In the genomic region with DNA sequence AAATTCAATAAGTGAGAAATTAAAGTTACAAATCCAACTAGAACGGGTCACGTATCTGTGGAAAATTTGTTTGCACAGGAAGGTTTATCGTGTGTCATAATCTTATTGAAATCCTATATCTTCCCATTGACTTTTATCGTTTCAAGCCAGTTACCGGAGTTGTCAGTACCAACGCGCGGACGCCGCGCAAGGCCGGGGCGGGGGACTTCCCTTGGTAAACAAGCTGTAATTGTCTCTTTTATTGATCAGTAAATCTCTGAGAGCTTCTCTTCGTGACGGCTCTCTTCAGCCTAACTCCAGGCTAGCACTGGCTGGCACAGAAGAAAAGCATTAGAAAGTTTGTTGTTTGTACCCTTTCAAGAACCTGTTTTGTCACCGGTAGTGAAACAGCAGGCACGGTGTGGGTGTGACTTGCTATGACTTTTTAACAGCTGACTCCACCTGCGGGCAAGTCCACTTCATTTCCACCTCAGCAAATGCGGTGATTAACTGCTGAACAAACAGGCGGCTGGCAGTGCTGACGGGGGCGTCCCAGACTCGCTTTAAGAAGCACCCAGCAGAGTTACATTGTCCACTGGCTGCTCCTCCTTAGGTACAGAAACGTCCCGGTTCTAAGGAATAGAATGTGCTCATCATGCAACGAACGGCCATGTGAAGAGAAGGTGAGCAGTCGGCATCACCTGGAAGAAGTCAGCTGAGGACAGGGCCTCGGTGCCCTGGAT, we compare ENCODE assay signal across 18 cellular contexts.
A peak's percentile ranks its signal among the peaks of the same experiment; 100 is the strongest.
DNase-seq lines count a peak whose midpoint lies in the region; ATAC-seq and TF ChIP-seq lines count a peak whose summit lies in the region.
"Had no signal": no experiment of that assay in that cellular context is flagged by ENCODE, and none has a peak within 500 bp of the region (broad histone marks: within the 10 kb centered on the region; RNA-seq: fewer than 3 reads in every experiment).

No MANE protein-coding gene starts in this region.

- POLR2A ChIA-PET in CD8-positive, alpha-beta T cell (lab: Charles Lee), result no interaction called here

- peaks cover 20% of the 10 kb centered on the region for H3K36me3 Mint-ChIP-seq in CD8-positive, alpha-beta T cell
- H3K36me3 Mint-ChIP-seq in H9 (ENCODE audit: insufficient read depth in 1 of 3, low read depth in 3 of 3) (peaks cover 7 to 12% (median 9%) of the 10 kb centered on the region in 3 experiments; a peak in 4 of 7 replicates), neural progenitor cell (no peaks in the 10 kb centered on the region)

- no peaks in the 10 kb centered on the region for H3K79me1 ChIP-seq in H9 (ENCODE audit: insufficient read depth, low read depth, low read length, poor library complexity, severe bottlenecking)

- TF ChIP-seq CTCF in CD8-positive, alpha-beta T cell (IDR thresholded peaks at IDR 0.05), result no peak
- TF ChIP-seq CTCF in H9 (conservative IDR thresholded peaks at IDR 0.05) (no peak), coronary artery (IDR thresholded peaks at IDR 0.05) (no peak), neural progenitor cell (IDR thresholded peaks at IDR 0.05) (no peak)

- H2BK120ac ChIP-seq in H9 (ENCODE audit: low read depth, low read length, poor library complexity, severe bottlenecking), result no peak overlapping the region

- no peak overlapping the region for H2BK15ac ChIP-seq in H9 (ENCODE audit: low read depth, low read length)

- no peaks in the 10 kb centered on the region for H3K27me3 Mint-ChIP-seq in CD8-positive, alpha-beta T cell (ENCODE audit: low read depth)
- H3K27me3 Mint-ChIP-seq in H9 (ENCODE audit: low read depth) (no peaks in the 10 kb centered on the region; the same call in 1 of the 2 replicates), neural progenitor cell (ENCODE audit: insufficient read depth, low read depth) (peaks cover 7% of the 10 kb centered on the region)
- H3K27me3 Mint-ChIP-seq: effector memory CD8-positive, alpha-beta T cell; stimulated activated memory B cell treated with anti-CD40 and anti-IgM and Interleukin-4, amounts not matched to agents 10 μg/mL and 1 μg/mL and 100 μg/mL, for 72 hours had no signal

- H4K20me1 ChIP-seq in H9 (ENCODE audit: control insufficient read depth, insufficient read depth, insufficient read length), result no peaks in the 10 kb centered on the region
- peaks cover 16% of the 10 kb centered on the region for H4K20me1 ChIP-seq in neural progenitor cell (ENCODE audit: low read depth)

- no peak overlapping the region for H3K4ac ChIP-seq in H9 (ENCODE audit: low read depth, low read length)

- H3K27me3 ChIP-seq in CD8-positive, alpha-beta T cell (ENCODE audit: insufficient read depth, low read length), result no peaks in the 10 kb centered on the region
- no peaks in the 10 kb centered on the region for H3K27me3 ChIP-seq in H9 (ENCODE audit: insufficient read depth, low read length)
- no peaks in the 10 kb centered on the region for H3K27me3 ChIP-seq in neural progenitor cell
- H3K27me3 ChIP-seq: breast epithelium had no signal

- no peak overlapping the region for H3K56ac ChIP-seq in H9 (ENCODE audit: insufficient read length, low read depth, low read length)

- CTCF ChIA-PET in CD8-positive, alpha-beta T cell (lab: Charles Lee), result no interaction called here

- H3T11ph ChIP-seq in H9 (ENCODE audit: low read length), result no peak overlapping the region

- no peaks in the 10 kb centered on the region for H3K36me3 ChIP-seq in CD8-positive, alpha-beta T cell (ENCODE audit: insufficient read depth, low read length)
- no peaks in the 10 kb centered on the region for H3K36me3 ChIP-seq in neural progenitor cell
- H3K36me3 ChIP-seq: breast epithelium had no signal

- H3K9ac ChIP-seq in H9 (ENCODE audit: extremely low read depth, insufficient read length, low read length) (no peak overlapping the region), neural progenitor cell (no peak overlapping the region)

- no peak overlapping the region for H4K8ac ChIP-seq in H9 (replicated peaks; ENCODE audit: insufficient read length, low read depth, low read length)

- H3K4me3 ChIP-seq in CD8-positive, alpha-beta T cell (ENCODE audit: low read depth, low read length), result no peak overlapping the region
- H3K4me3 ChIP-seq in coronary artery, result no peak overlapping the region
- H3K4me3 ChIP-seq in neural progenitor cell, result no peak overlapping the region
- H3K4me3 ChIP-seq: breast epithelium had no signal

- intact Hi-C loops in CD8-positive, alpha-beta T cell (cut with DNase I, micrococcal nuclease), result loop anchor here in 1 of 2 experiments (5.0 kb wide), 1 partner anchor 75 kb away; no protein-coding TSS in a partner anchor

- no peak overlapping the region for H2BK12ac ChIP-seq in H9 (ENCODE audit: insufficient read length, low read depth, low read length)

- no peak overlapping the region for H3K23ac ChIP-seq in H9 (ENCODE audit: insufficient read length, low read depth, low read length)

- peaks cover 19% of the 10 kb centered on the region for H3K4me1 ChIP-seq in CD8-positive, alpha-beta T cell (ENCODE audit: insufficient read depth, low read length)
- H3K4me1 ChIP-seq in H9 (ENCODE audit: insufficient read depth, low read length) (no peaks in the 10 kb centered on the region), neural progenitor cell (peaks cover 17% of the 10 kb centered on the region)
- H3K4me1 ChIP-seq: breast epithelium had no signal

- no peaks in the 10 kb centered on the region for H3K9me3 Mint-ChIP-seq in CD8-positive, alpha-beta T cell
- H3K9me3 Mint-ChIP-seq in H9 (0 out of 5 replicates have a peak, but pooled peaks cover 0 to 4% of the 10 kb centered on the region in 2 experiments), neural progenitor cell (no peaks in the 10 kb centered on the region)
- H3K9me3 Mint-ChIP-seq: activated T-helper 2 cell treated with anti-CD3 and anti-CD28 coated beads, Interferon-gamma antibody, Interleukin-2, Interleukin-4, amounts not matched to agents 10 μg/mL and 5 μg/mL and 100 μg/mL, durations not matched to agents 14 hours and 24 hours and 36 hours; effector memory CD8-positive, alpha-beta T cell; stimulated activated memory B cell treated with anti-CD40 and anti-IgM and Interleukin-4, amounts not matched to agents 10 μg/mL and 1 μg/mL and 100 μg/mL, for 72 hours had no signal

- no peaks in the 10 kb centered on the region; the same call in 1 of the 2 replicates for H3K79me2 ChIP-seq in H9 (ENCODE audit: insufficient read depth, low read length)
- H3K79me2 ChIP-seq in neural progenitor cell (ENCODE audit: low read depth), result no peaks in the 10 kb centered on the region

- H2AK5ac ChIP-seq in H9 (ENCODE audit: insufficient read length, low read length), result no peak overlapping the region

- H4K5ac ChIP-seq in H9 (ENCODE audit: insufficient read length, low read depth, low read length), result no peak overlapping the region

- H3K14ac ChIP-seq in H9 (ENCODE audit: insufficient read depth, low read length), result no peak overlapping the region

- no peak for ATAC-seq in CD8-positive, alpha-beta T cell
- ATAC-seq in GM21723 (IDR thresholded peaks at IDR 0.05; ENCODE audit: unreplicated experiment), result no peak
- ATAC-seq: effector memory CD8-positive, alpha-beta T cell; stimulated activated memory B cell treated with anti-CD40 and anti-IgM and Interleukin-4, amounts not matched to agents 10 μg/mL and 1 μg/mL and 100 μg/mL, for 72 hours had no signal

- H2BK20ac ChIP-seq in H9 (ENCODE audit: low read depth, low read length, poor library complexity, severe bottlenecking), result no peak overlapping the region

- no peak overlapping the region for H3K18ac ChIP-seq in H9 (ENCODE audit: insufficient read length, low read depth, low read length)

- H3K9me3 ChIP-seq in CD8-positive, alpha-beta T cell (ENCODE audit: low read length), result no peaks in the 10 kb centered on the region
- H3K9me3 ChIP-seq in H9 (ENCODE audit: control insufficient read depth, low read depth, low read length) (no peaks in the 10 kb centered on the region), neural progenitor cell (ENCODE audit: low read depth) (no peaks in the 10 kb centered on the region)
- H3K9me3 ChIP-seq: breast epithelium had no signal

- no peak overlapping the region for H3K4me3 Mint-ChIP-seq in CD8-positive, alpha-beta T cell
- H3K4me3 Mint-ChIP-seq in H9 (no peak overlapping the region), neural progenitor cell (no peak overlapping the region)
- H3K4me3 Mint-ChIP-seq: effector memory CD8-positive, alpha-beta T cell; stimulated activated memory B cell treated with anti-CD40 and anti-IgM and Interleukin-4, amounts not matched to agents 10 μg/mL and 1 μg/mL and 100 μg/mL, for 72 hours had no signal

- no peak overlapping the region for H3K27ac ChIP-seq in CD8-positive, alpha-beta T cell (ENCODE audit: low read depth, low read length)
- H3K27ac ChIP-seq in H9 (ENCODE audit: insufficient read length, low read depth, low read length) (no peak overlapping the region), coronary artery (no peak overlapping the region), neural progenitor cell (no peak overlapping the region), substantia nigra (ENCODE audit: low read depth, low read length, poor library complexity, severe bottlenecking) (no peak overlapping the region)
- H3K27ac ChIP-seq: breast epithelium had no signal

- no peak overlapping the region for H4K91ac ChIP-seq in H9 (ENCODE audit: insufficient read length, low read depth, low read length)

- peaks cover 23% of the 10 kb centered on the region for H3K4me1 Mint-ChIP-seq in CD8-positive, alpha-beta T cell (ENCODE audit: low read depth)
- peaks cover 5 to 11% of the 10 kb centered on the region in 2 experiments; a peak in 3 of 4 replicates for H3K4me1 Mint-ChIP-seq in H9
- H3K4me1 Mint-ChIP-seq in neural progenitor cell, result peaks cover 41% of the 10 kb centered on the region

- H3K4me2 ChIP-seq in H9 (ENCODE audit: insufficient read depth, insufficient read length, low read length) (no peak overlapping the region), neural progenitor cell (no peak overlapping the region)

- H3K27ac Mint-ChIP-seq in CD8-positive, alpha-beta T cell, result peak overlapping the region; percentile 60
- H3K27ac Mint-ChIP-seq in H9 (peak overlapping the region in 2 of 3 experiments; percentile 10 to 45; a peak in 4 of 7 replicates), neural progenitor cell (peak overlapping the region; percentile 89)
- H3K27ac Mint-ChIP-seq: activated T-helper 2 cell treated with anti-CD3 and anti-CD28 coated beads, Interferon-gamma antibody, Interleukin-2, Interleukin-4, amounts not matched to agents 10 μg/mL and 5 μg/mL and 100 μg/mL, durations not matched to agents 14 hours and 24 hours and 36 hours had no signal

- H3K23me2 ChIP-seq in H9 (ENCODE audit: insufficient read length, low read depth, low read length, poor library complexity, severe bottlenecking), result peaks cover 4% of the 10 kb centered on the region

- DNase-seq in CD8-positive, alpha-beta T cell, result peak in 1 of 7 experiments; percentile 12
- DNase-seq in H9 (no peak), coronary artery (ENCODE audit: low spot score) (peak; percentile 57), neural progenitor cell (ENCODE audit: low spot score) (peak; percentile 39), SIG-M5 (lab: John Stamatoyannopoulos, UW) (no peak), substantia nigra (lab: John Stamatoyannopoulos, UW) (no peak)
- no peak for DNase-seq in stimulated activated naive CD4-positive, alpha-beta T cell (lab: John Stamatoyannopoulos, UW)
- DNase-seq: activated CD4-positive, alpha-beta T cell treated with anti-CD3 and anti-CD28 coated beads, Interleukin-2, amount 50 U/mL, for 4 hours; effector memory CD8-positive, alpha-beta T cell; foreskin fibroblast; IMR-90; NCI-H1092 treated with DMSO at 0.1 percent for 48 hours; retina; stimulated activated CD4-positive, alpha-beta T cell treated with anti-CD3 and anti-CD28 coated beads, Interleukin-4, amount 100 ng/mL, for 4 hours had no signal

- H3F3A ChIP-seq in neural progenitor cell (ENCODE audit: low read depth), result peaks cover 10% of the 10 kb centered on the region

- H2AFZ ChIP-seq in H9 (ENCODE audit: low read length) (no peak overlapping the region), neural progenitor cell (replicated peaks) (no peak overlapping the region)

- no peak overlapping the region for H2BK5ac ChIP-seq in H9 (ENCODE audit: insufficient read length, low read length)

- WGBS in H9 (ENCODE audit: extremely low coverage, insufficient read length, low lambda C conversion rate), result no CpG with 5 or more reads among the region's 29 CpGs

Comparison
In these comparisons a context has a peak if more than half of its experiments do, and no peak if none do; other contexts are left out.
1. DNase-seq: peak in coronary artery (single experiment) and neural progenitor cell (single experiment); none in H9 (single experiment), stimulated activated naive CD4-positive, alpha-beta T cell (0 of 6), SIG-M5 (single experiment) and substantia nigra (0 of 49).
2. H3K27ac Mint-ChIP-seq: peak in every context shown above with its lines; median percentile 89 in neural progenitor cell; 60 in CD8-positive, alpha-beta T cell; 28 in H9.